Comparison of ENCODE assay signal across 20 cellular contexts in the genomic region with DNA sequence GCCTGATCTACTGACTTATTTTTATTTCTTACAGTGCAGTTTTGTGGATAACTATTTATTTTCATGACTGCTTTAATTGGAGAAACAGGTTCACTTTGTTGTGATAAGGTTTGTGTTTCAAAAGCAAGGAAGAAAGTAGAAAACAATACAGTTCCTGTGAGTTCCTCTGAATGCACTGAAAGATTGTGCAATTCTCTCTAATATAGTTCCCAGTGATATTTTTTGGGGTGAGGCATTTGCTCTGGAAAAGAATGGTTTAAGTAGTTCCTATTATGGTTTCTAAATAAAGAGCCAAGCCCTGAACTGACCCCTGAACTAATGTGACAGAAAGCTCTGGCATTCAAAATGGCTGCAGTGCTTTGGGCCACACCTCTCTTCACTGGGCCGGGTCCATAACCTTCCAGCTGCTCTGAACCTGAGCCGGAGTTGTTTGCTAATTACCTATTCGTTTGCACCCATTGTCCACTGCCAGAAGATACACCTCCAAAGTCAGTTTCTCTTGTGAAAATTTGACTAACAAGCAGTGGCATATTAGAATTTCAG. TPM values are rescaled to one million over a fixed set of nuclear protein-coding genes. Genes with fewer than 3 reads are reported as not detected.
DNase-seq lines count a peak whose midpoint lies in the region; ATAC-seq, FAIRE-seq and TF ChIP-seq lines count a peak whose summit lies in the region.
"Had no signal": no experiment of that assay in that cellular context is flagged by ENCODE, and none has a peak within 500 bp of the region (broad histone marks: within the 10 kb centered on the region; RNA-seq: fewer than 3 reads in every experiment).

No MANE protein-coding gene starts in this region.

- H3K9me2 ChIP-seq in PC-9 (ENCODE audit: insufficient read depth), result no peaks in the 10 kb centered on the region

- TF ChIP-seq CTCF in PC-9 (conservative IDR thresholded peaks at IDR 0.05) (no peak), fibroblast of the aortic adventitia (IDR thresholded peaks at IDR 0.05; ENCODE audit: insufficient read depth, low read length) (no peak), kidney (IDR thresholded peaks at IDR 0.05; ENCODE audit: borderline replicate concordance, extremely low read depth, insufficient read depth) (no peak)

- no TSS peak for BruUV-seq in PC-9 (replicated peaks; lab: Mats Ljungman, UMichigan)

- H3K9me3 ChIP-seq in PC-9 (ENCODE audit: insufficient read depth, low read depth), result no peaks in the 10 kb centered on the region
- peaks cover 3% of the 10 kb centered on the region for H3K9me3 ChIP-seq in neuron (ENCODE audit: low read length)
- H3K9me3 ChIP-seq in kidney (ENCODE audit: control insufficient read depth in 1 of 2, low read length in 2 of 2), result no peaks in the 10 kb centered on the region
- H3K9me3 ChIP-seq: BE2C had no signal

- POLR2A ChIA-PET in PC-9 (lab: Charles Lee; ENCODE audit: unreplicated experiment), result interaction anchor here (0.7 kb wide), 1 partner anchor 169 kb away, joined by 5 read pairs; no protein-coding TSS in a partner anchor

- DNase-seq in PC-9 (peak; percentile 35 to 66), fibroblast of the aortic adventitia (ENCODE audit: low read depth) (peak; percentile 6), kidney (no peak), GM12892 (ENCODE audit: insufficient read length) (no peak), HCEC 1CT (no peak)
- DNase-seq: BE2C; CD8-positive, alpha-beta T cell; H7; NCI-H1048; NCI-H2107; NCI-H345; NCI-H774; Right ventricle myocardium superior had no signal

- no peak for TF ChIP-seq POLR2A in GM12892 (IDR thresholded peaks at IDR 0.05; ENCODE audit: low read depth, low read length)

- H3K79me2 ChIP-seq in PC-9 (ENCODE audit: low read depth), result no peaks in the 10 kb centered on the region

- peak overlapping the region; percentile 64 for H3K4me2 ChIP-seq in PC-9

- CTCF ChIA-PET in PC-9 (lab: Charles Lee), result interaction anchor here (0.8 kb wide), 1 partner anchor 139 kb away, joined by 5 read pairs; no protein-coding TSS in a partner anchor

- FAIRE-seq in kidney (lab: Jason Lieb, UNC), result no peak
- FAIRE-seq in GM12892 (lab: Jason Lieb, UNC), result no peak

- 0 out of 2 replicates have a peak overlapping the region, but pooled peaks have one; percentile 1 for H3K27ac ChIP-seq in PC-9
- no peak overlapping the region for H3K27ac ChIP-seq in kidney (ENCODE audit: low read depth in 2 of 2, low read length in 2 of 2)

- no peaks in the 10 kb centered on the region for H3K27me3 ChIP-seq in PC-9 (ENCODE audit: insufficient read depth, low read depth)
- H3K27me3 ChIP-seq in neuron (ENCODE audit: insufficient read depth, low read length), result no peaks in the 10 kb centered on the region
- H3K27me3 ChIP-seq: BE2C had no signal

- H3F3A ChIP-seq in PC-9 (ENCODE audit: insufficient read depth, low read depth), result peaks cover 35% of the 10 kb centered on the region

- intact Hi-C loops in PC-9 (cut with micrococcal nuclease; ENCODE audit: unreplicated experiment), result loop anchor here (5.0 kb wide), 1 partner anchor 205 kb away; the partner anchor contains the start of gene TTF2
- intact Hi-C loops in kidney (cut with DNase I), result no loop called here

- H3K4me3 ChIP-seq in PC-9 (no peak overlapping the region), fibroblast of the aortic adventitia (ENCODE audit: low read depth, low read length) (no peak overlapping the region), neuron (ENCODE audit: low read length) (no peak overlapping the region), kidney (ENCODE audit: low read length in 2 of 2) (no peak overlapping the region)

- no peak overlapping the region for H2AFZ ChIP-seq in PC-9
- peak overlapping the region; percentile 27 for H2AFZ ChIP-seq in neuron (ENCODE audit: low read depth, low read length)

- H3K36me3 ChIP-seq in PC-9 (ENCODE audit: low read depth) (no peaks in the 10 kb centered on the region), neuron (ENCODE audit: insufficient read depth, low read length) (no peaks in the 10 kb centered on the region), kidney (ENCODE audit: control insufficient read depth in 1 of 2, insufficient read depth in 2 of 2, low read length in 2 of 2) (no peaks in the 10 kb centered on the region)
- H3K36me3 ChIP-seq: BE2C had no signal

- H3K9ac ChIP-seq in kidney (ENCODE audit: low read length in 2 of 2), result no peak overlapping the region

- no peak for ATAC-seq in HG03460 (IDR thresholded peaks at IDR 0.05; ENCODE audit: unreplicated experiment)
- ATAC-seq: CD8-positive, alpha-beta T cell; Panc1 had no signal

- no peaks in the 10 kb centered on the region for H4K20me1 ChIP-seq in PC-9 (ENCODE audit: insufficient read depth)

- H3K4me1 ChIP-seq in PC-9 (replicated peaks; ENCODE audit: insufficient read depth) (peaks cover 54% of the 10 kb centered on the region), neuron (ENCODE audit: insufficient read depth, low read length) (peaks cover 18% of the 10 kb centered on the region), kidney (ENCODE audit: control insufficient read depth in 1 of 2, insufficient read depth in 1 of 2, low read depth in 1 of 2, low read length in 2 of 2) (peaks cover 2 to 14% of the 10 kb centered on the region in 2 donors)
- H3K4me1 ChIP-seq: BE2C had no signal

RNA-seq across cellular contexts. Expression of gene VTCN1, which starts 56.6 kb away (rescaled TPM):
- 3.6 and 5.0 TPM in 2 replicates for total RNA-seq in PC-9 (2021)
- not detected in 2 replicates for total RNA-seq in fibroblast of the aortic adventitia (ENCODE audit: low replicate concordance)
- 32.6 TPM for total RNA-seq in kidney
- 26.5 TPM for polyA plus RNA-seq in kidney (ENCODE audit: insufficient read depth, low read depth, low replicate concordance)
- not detected for polyA plus RNA-seq in GM12892 (2012; ENCODE audit: missing spikeins)
- total RNA-seq: CD8-positive, alpha-beta T cell; Daoy; H7; HT-29; Right ventricle myocardium superior had no signal
- polyA plus RNA-seq: AG04450, IgD-negative memory B cell had no signal

Comparison
In these comparisons a context has a peak if more than half of its experiments do, and no peak if none do; other contexts are left out.
1. DNase-seq: peak in PC-9 (2 of 2) and fibroblast of the aortic adventitia (single experiment); none in kidney (single experiment), GM12892 (single experiment) and HCEC 1CT (single experiment).